Comparison of ENCODE assay signal across 24 cellular contexts in genomic region chr14:81235096-81235495, GRCh38. TPM values are rescaled to one million over a fixed set of nuclear protein-coding genes. Genes with fewer than 3 reads are reported as not detected.
DNase-seq lines count a peak whose midpoint lies in the region; ATAC-seq and FAIRE-seq lines count a peak whose summit lies in the region.
"Had no signal": no experiment of that assay in that cellular context is flagged by ENCODE, and none has a peak within 500 bp of the region (broad histone marks: within the 10 kb centered on the region; RNA-seq: fewer than 3 reads in every experiment).

No MANE protein-coding gene starts in this region.

- H2BK5ac ChIP-seq in mesenchymal stem cell (ENCODE audit: low read depth, low read length, poor library complexity, severe bottlenecking), result no peak overlapping the region

- POLR2A ChIA-PET in naive thymus-derived CD4-positive, alpha-beta T cell (lab: Charles Lee), result no interaction called here

- H2AK5ac ChIP-seq in mesenchymal stem cell (ENCODE audit: low read length, severe bottlenecking), result no peak overlapping the region

- H3K4me3 Mint-ChIP-seq in naive thymus-derived CD4-positive, alpha-beta T cell, result no peak overlapping the region
- H3K4me3 Mint-ChIP-seq: activated naive CD8-positive, alpha-beta T cell treated with anti-CD3 and anti-CD28 coated beads for 36 hours; activated T-cell treated with anti-CD3 and anti-CD28 coated beads, Interleukin-2, amount 50 U/mL, for 72 hours; CD14-positive monocyte had no signal

- H3K27me3 Mint-ChIP-seq in naive thymus-derived CD4-positive, alpha-beta T cell, result peaks cover 0 to 9% (median 0%) of the 10 kb centered on the region in 5 donors
- H3K27me3 Mint-ChIP-seq: activated naive CD8-positive, alpha-beta T cell treated with anti-CD3 and anti-CD28 coated beads for 36 hours had no signal

- H3K79me1 ChIP-seq in mesenchymal stem cell (replicated peaks; ENCODE audit: low read length, poor library complexity, severe bottlenecking), result no peaks in the 10 kb centered on the region

- WGBS in mesenchymal stem cell, result 85% methylated on average over 1 of the region's 2 CpGs

- H3K14ac ChIP-seq in mesenchymal stem cell (ENCODE audit: low read length in 2 of 2), result no peak overlapping the region

- H3K4ac ChIP-seq in mesenchymal stem cell (ENCODE audit: low read depth in 1 of 2, low read length in 2 of 2), result no peak overlapping the region

- no peak overlapping the region for H2BK120ac ChIP-seq in mesenchymal stem cell (ENCODE audit: low read depth, low read length)

- H3K9me3 ChIP-seq in naive thymus-derived CD4-positive, alpha-beta T cell (ENCODE audit: control insufficient read depth in 2 of 3, low read length in 3 of 3), result no peaks in the 10 kb centered on the region
- no peaks in the 10 kb centered on the region for H3K9me3 ChIP-seq in mesenchymal stem cell (ENCODE audit: control insufficient read depth, low read length)
- H3K9me3 ChIP-seq: mucosa of descending colon, neutrophil, Peyer's patch, SK-N-SH had no signal

- H3K27ac Mint-ChIP-seq in naive thymus-derived CD4-positive, alpha-beta T cell, result no peak overlapping the region
- H3K27ac Mint-ChIP-seq: activated naive CD8-positive, alpha-beta T cell treated with anti-CD3 and anti-CD28 coated beads for 36 hours; activated T-cell treated with anti-CD3 and anti-CD28 coated beads, Interleukin-2, amount 50 U/mL, for 72 hours; CD14-positive monocyte had no signal

- no peak overlapping the region for H2AFZ ChIP-seq in mesenchymal stem cell (ENCODE audit: low read depth, low read length)

- H4K91ac ChIP-seq in mesenchymal stem cell (ENCODE audit: low read length), result no peak overlapping the region

- H3K9me3 Mint-ChIP-seq in naive thymus-derived CD4-positive, alpha-beta T cell, result no peaks in the 10 kb centered on the region
- H3K9me3 Mint-ChIP-seq: activated naive CD8-positive, alpha-beta T cell treated with anti-CD3 and anti-CD28 coated beads for 36 hours; activated T-cell treated with anti-CD3 and anti-CD28 coated beads, Interleukin-2, amount 50 U/mL, for 72 hours had no signal

- H2BK12ac ChIP-seq in mesenchymal stem cell (ENCODE audit: low read length in 2 of 2), result no peak overlapping the region

- no peak overlapping the region for H3K23ac ChIP-seq in mesenchymal stem cell (ENCODE audit: low read length in 2 of 2)

- H3K36me3 ChIP-seq in naive thymus-derived CD4-positive, alpha-beta T cell (ENCODE audit: control insufficient read depth in 2 of 3, insufficient read depth in 3 of 3, low read length in 3 of 3), result no peaks in the 10 kb centered on the region
- H3K36me3 ChIP-seq in mesenchymal stem cell (ENCODE audit: control insufficient read depth in 1 of 2, insufficient read depth in 2 of 2, low read depth in 1 of 2, low read length in 2 of 2), result no peaks in the 10 kb centered on the region
- H3K36me3 ChIP-seq: neutrophil, Peyer's patch had no signal

- H3K4me2 ChIP-seq in mesenchymal stem cell (ENCODE audit: low read length, poor library complexity, severe bottlenecking), result no peak overlapping the region
- H3K4me2 ChIP-seq: SK-N-SH had no signal

- H3K9ac ChIP-seq in mesenchymal stem cell (ENCODE audit: low read length), result no peak overlapping the region
- H3K9ac ChIP-seq: SK-N-SH had no signal

- no peak overlapping the region for H3K27ac ChIP-seq in naive thymus-derived CD4-positive, alpha-beta T cell (ENCODE audit: low read depth, low read length)
- H3K27ac ChIP-seq in mesenchymal stem cell (ENCODE audit: low read length, poor library complexity, severe bottlenecking), result no peak overlapping the region
- H3K27ac ChIP-seq: neutrophil, Peyer's patch had no signal

- no peak for FAIRE-seq in RCC 7860 (lab: Jason Lieb, UNC)
- FAIRE-seq: G401.6, GM12892 had no signal

- DNase-seq in CD1c-positive myeloid dendritic cell (ENCODE audit: extremely low spot score), result peak; percentile 63
- DNase-seq in RCC 7860 (ENCODE audit: low spot score), result no peak
- DNase-seq in Right ventricle myocardium superior, result no peak
- DNase-seq in naive thymus-derived CD4-positive, alpha-beta T cell, result no peak
- DNase-seq in mesenchymal stem cell, result no peak
- DNase-seq: activated CD8-positive, alpha-beta memory T cell treated with anti-CD3 and anti-CD28 coated beads for 24 hours; activated naive CD8-positive, alpha-beta T cell treated with anti-CD3 and anti-CD28 coated beads for 36 hours; activated T-cell treated with anti-CD3 and anti-CD28 coated beads, Interleukin-2, amount 50 U/mL, for 72 hours; left cardiac atrium; mucosa of descending colon; MV-4-11; NCI-H187; NCI-H774; Peyer's patch; SK-N-SH; stimulated activated CD8-positive, alpha-beta memory T cell treated with anti-CD3 and anti-CD28 coated beads, Interleukin-4, amount 100 ng/mL, for 48 hours; T-helper 9 cell had no signal

- no peaks in the 10 kb centered on the region for H3K4me1 ChIP-seq in naive thymus-derived CD4-positive, alpha-beta T cell (ENCODE audit: control insufficient read depth in 2 of 2, insufficient read depth in 2 of 2, low read length in 2 of 2)
- peaks cover 3% of the 10 kb centered on the region for H3K4me1 ChIP-seq in mesenchymal stem cell (ENCODE audit: control insufficient read depth, insufficient read depth, low read depth, low read length)
- H3K4me1 ChIP-seq: Peyer's patch had no signal

- H3K4me3 ChIP-seq in naive thymus-derived CD4-positive, alpha-beta T cell (ENCODE audit: low read length), result no peak overlapping the region
- H3K4me3 ChIP-seq in mesenchymal stem cell (ENCODE audit: insufficient read depth in 1 of 2, low read depth in 1 of 2, low read length in 2 of 2), result no peak overlapping the region
- H3K4me3 ChIP-seq: mucosa of descending colon, Peyer's patch had no signal

- intact Hi-C loops in Right ventricle myocardium superior (cut with DNase I), result no loop called here
- intact Hi-C loops in naive thymus-derived CD4-positive, alpha-beta T cell (cut with micrococcal nuclease), result no loop called here

- H3K27me3 ChIP-seq in naive thymus-derived CD4-positive, alpha-beta T cell (ENCODE audit: control insufficient read depth in 2 of 2, insufficient read depth in 2 of 2, low read length in 2 of 2), result no peaks in the 10 kb centered on the region
- no peaks in the 10 kb centered on the region for H3K27me3 ChIP-seq in mesenchymal stem cell (ENCODE audit: control insufficient read depth in 1 of 2, insufficient read depth in 1 of 2, low read length in 2 of 2)
- H3K27me3 ChIP-seq: neutrophil, Peyer's patch had no signal

- H3K18ac ChIP-seq in mesenchymal stem cell (ENCODE audit: low read depth in 1 of 2, low read length in 2 of 2), result no peak overlapping the region

- CTCF ChIA-PET in naive thymus-derived CD4-positive, alpha-beta T cell (lab: Charles Lee), result no interaction called here

- no peak overlapping the region for H4K8ac ChIP-seq in mesenchymal stem cell (ENCODE audit: low read length)

- H3K4me1 Mint-ChIP-seq in naive thymus-derived CD4-positive, alpha-beta T cell, result peaks cover 0 to 6% (median 3%) of the 10 kb centered on the region in 7 donors
- H3K4me1 Mint-ChIP-seq: CD14-positive monocyte had no signal

- ATAC-seq in GM19023 (IDR thresholded peaks at IDR 0.05; ENCODE audit: unreplicated experiment) (peak; percentile 48), HG02759 (IDR thresholded peaks at IDR 0.05; ENCODE audit: unreplicated experiment) (peak; percentile 68), HG03520 (IDR thresholded peaks at IDR 0.05; ENCODE audit: unreplicated experiment) (peak; percentile 74), Right ventricle myocardium superior (ENCODE audit: poor library complexity) (no peak)
- no peak for ATAC-seq in naive thymus-derived CD4-positive, alpha-beta T cell
- ATAC-seq: activated T-cell treated with anti-CD3 and anti-CD28 coated beads, Interleukin-2, amount 50 U/mL, for 72 hours; left cardiac atrium; mucosa of descending colon had no signal

- H3K36me3 Mint-ChIP-seq in naive thymus-derived CD4-positive, alpha-beta T cell, result no peaks in the 10 kb centered on the region
- H3K36me3 Mint-ChIP-seq: activated naive CD8-positive, alpha-beta T cell treated with anti-CD3 and anti-CD28 coated beads for 36 hours; CD14-positive monocyte had no signal

- H2BK15ac ChIP-seq in mesenchymal stem cell (ENCODE audit: low read depth, poor library complexity, severe bottlenecking), result no peak overlapping the region

RNA-seq across cellular contexts. Expression of gene GTF2A1, which starts 14.3 kb away (rescaled TPM):
- 17.1 TPM for total RNA-seq in Right ventricle myocardium superior
- 10 to 100 TPM; 21.5 to 39.2 (median 33.7) TPM for total RNA-seq in naive thymus-derived CD4-positive, alpha-beta T cell
- 10 to 100 TPM in 1 of 2 donors, 1 to 10 TPM in 1; 8.4 to 12.3 TPM for polyA plus RNA-seq in naive thymus-derived CD4-positive, alpha-beta T cell
- polyA plus RNA-seq in mesenchymal stem cell (2013, experiment 1 of 2), result 18.2 TPM
- 19.9 TPM for polyA plus RNA-seq in mesenchymal stem cell (2013, experiment 2 of 2)

Comparison
In these comparisons a context has a peak if more than half of its experiments do, and no peak if none do; other contexts are left out.
1. ATAC-seq: peak in GM19023 (single experiment), HG02759 (single experiment) and HG03520 (single experiment); none in Right ventricle myocardium superior (single experiment) and naive thymus-derived CD4-positive, alpha-beta T cell (single experiment).